In the genomic region with DNA sequence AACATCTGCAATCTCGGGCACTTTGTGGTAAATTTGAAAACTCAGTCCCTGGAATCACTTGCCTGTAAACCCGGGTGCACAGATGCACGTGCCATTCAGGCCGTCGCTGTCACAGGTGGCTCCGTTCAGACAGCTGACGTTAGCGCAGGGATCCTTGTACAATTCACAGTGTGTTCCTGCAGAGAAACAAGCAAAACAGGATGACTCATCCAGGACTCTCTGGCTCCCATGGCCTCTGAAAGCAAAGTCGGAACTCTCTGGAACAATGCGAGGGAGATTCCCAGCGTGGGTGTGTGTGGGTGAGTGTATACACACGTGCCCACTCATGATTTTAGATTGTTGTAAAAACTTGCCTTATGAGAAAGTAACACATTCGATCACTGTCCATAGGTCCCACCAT, we compare ENCODE assay signal across 9 cellular contexts.
A peak's percentile ranks its signal among the peaks of the same experiment; 100 is the strongest.
DNase-seq lines count a peak whose midpoint lies in the region; ATAC-seq and TF ChIP-seq lines count a peak whose summit lies in the region.
"Had no signal": no experiment of that assay in that cellular context is flagged by ENCODE, and none has a peak within 500 bp of the region (broad histone marks: within the 10 kb centered on the region; RNA-seq: fewer than 3 reads in every experiment).

No MANE protein-coding gene starts in this region.

- H3K27me3 Mint-ChIP-seq in activated naive CD8-positive, alpha-beta T cell treated with anti-CD3 and anti-CD28 coated beads for 36 hours = no peaks in the 10 kb centered on the region
- peaks cover 2% of the 10 kb centered on the region for H3K27me3 Mint-ChIP-seq in activated CD4-positive, alpha-beta T cell treated with anti-CD3 and anti-CD28 coated beads for 36 hours

- no peaks in the 10 kb centered on the region for H3K4me1 Mint-ChIP-seq in activated naive CD8-positive, alpha-beta T cell treated with anti-CD3 and anti-CD28 coated beads for 36 hours
- H3K4me1 Mint-ChIP-seq in activated CD4-positive, alpha-beta T cell treated with anti-CD3 and anti-CD28 coated beads for 36 hours = no peaks in the 10 kb centered on the region

- CTCF ChIA-PET in activated CD4-positive, alpha-beta T cell treated with anti-CD3 and anti-CD28 coated beads for 36 hours (lab: Charles Lee) = no interaction called here

- no peaks in the 10 kb centered on the region for H3K36me3 Mint-ChIP-seq in activated naive CD8-positive, alpha-beta T cell treated with anti-CD3 and anti-CD28 coated beads for 36 hours
- no peaks in the 10 kb centered on the region for H3K36me3 Mint-ChIP-seq in activated CD4-positive, alpha-beta T cell treated with anti-CD3 and anti-CD28 coated beads for 36 hours (ENCODE audit: low read depth)

- intact Hi-C loops in activated CD4-positive, alpha-beta T cell treated with anti-CD3 and anti-CD28 coated beads for 36 hours (cut with DNase I, micrococcal nuclease) = no loop called here

- no peaks in the 10 kb centered on the region for H3K9me3 Mint-ChIP-seq in activated naive CD8-positive, alpha-beta T cell treated with anti-CD3 and anti-CD28 coated beads for 36 hours
- no peaks in the 10 kb centered on the region for H3K9me3 Mint-ChIP-seq in activated CD4-positive, alpha-beta T cell treated with anti-CD3 and anti-CD28 coated beads for 36 hours (ENCODE audit: low read depth)

- no peak overlapping the region for H3K4me3 Mint-ChIP-seq in activated naive CD8-positive, alpha-beta T cell treated with anti-CD3 and anti-CD28 coated beads for 36 hours
- no peak overlapping the region for H3K4me3 Mint-ChIP-seq in activated CD4-positive, alpha-beta T cell treated with anti-CD3 and anti-CD28 coated beads for 36 hours

- no peak overlapping the region for H3K27ac Mint-ChIP-seq in activated naive CD8-positive, alpha-beta T cell treated with anti-CD3 and anti-CD28 coated beads for 36 hours
- H3K27ac Mint-ChIP-seq in activated CD4-positive, alpha-beta T cell treated with anti-CD3 and anti-CD28 coated beads for 36 hours = no peak overlapping the region

- peak; percentile 90 for ATAC-seq in omental fat pad (ENCODE audit: low FRiP score)
- no peak for ATAC-seq in GM21360 (IDR thresholded peaks at IDR 0.05; ENCODE audit: unreplicated experiment)
- ATAC-seq in activated CD4-positive, alpha-beta T cell treated with anti-CD3 and anti-CD28 coated beads for 36 hours = no peak

- DNase-seq in AG20443 (ENCODE audit: low spot score) = peak; percentile 82
- DNase-seq in NCI-H226 = peak; percentile 88
- peak; percentile 95 for DNase-seq in epithelial cell of proximal tubule (ENCODE audit: low read depth)
- peak; percentile 42 for DNase-seq in omental fat pad (ENCODE audit: low spot score)
- no peak for DNase-seq in stimulated activated CD4-positive, alpha-beta T cell treated with anti-CD3 and anti-CD28 coated beads, Interleukin-4, amount 100 ng/mL, for 4 hours
- DNase-seq in activated naive CD8-positive, alpha-beta T cell treated with anti-CD3 and anti-CD28 coated beads for 36 hours = no peak
- DNase-seq in activated CD4-positive, alpha-beta T cell treated with anti-CD3 and anti-CD28 coated beads for 36 hours = no peak
- DNase-seq: retina had no signal

- no peak overlapping the region for H3K4me3 ChIP-seq in epithelial cell of proximal tubule (ENCODE audit: low read depth, low read length)

- POLR2A ChIA-PET in activated CD4-positive, alpha-beta T cell treated with anti-CD3 and anti-CD28 coated beads for 36 hours (lab: Charles Lee) = no interaction called here

- TF ChIP-seq CTCF in epithelial cell of proximal tubule (conservative IDR thresholded peaks at IDR 0.05; ENCODE audit: low read depth, low read length) (no peak), omental fat pad (IDR thresholded peaks at IDR 0.05) (no peak)

Comparison
In these comparisons a context has a peak if more than half of its experiments do, and no peak if none do; other contexts are left out.
1. DNase-seq: peak in AG20443 (single experiment), NCI-H226 (single experiment), epithelial cell of proximal tubule (single experiment) and omental fat pad (single experiment); none in stimulated activated CD4-positive, alpha-beta T cell treated with anti-CD3 and anti-CD28 coated beads, Interleukin-4, amount 100 ng/mL, for 4 hours (0 of 2), activated naive CD8-positive, alpha-beta T cell treated with anti-CD3 and anti-CD28 coated beads for 36 hours (single experiment) and activated CD4-positive, alpha-beta T cell treated with anti-CD3 and anti-CD28 coated beads for 36 hours (single experiment).